In genomic region chr6:44030812-44031454, GRCh38 we compare ENCODE assay signal across 31 cellular contexts.
"Had no signal": no experiment of that assay in that cellular context is flagged by ENCODE, and none has a peak within 500 bp of the region (broad histone marks: within the 10 kb centered on the region; RNA-seq: fewer than 3 reads in every experiment).

No MANE protein-coding gene starts in this region.

- H3K36me3 Mint-ChIP-seq: activated naive CD4-positive, alpha-beta T cell treated with anti-CD3 and anti-CD28 coated beads, Interleukin-2, amount 50 U/mL, for 24 hours; stimulated activated memory B cell treated with anti-CD40 and anti-IgM and Interleukin-4, amounts not matched to agents 10 μg/mL and 1 μg/mL and 100 μg/mL, for 72 hours had no signal

- H3K9me3 Mint-ChIP-seq: activated CD4-positive, alpha-beta memory T cell treated with anti-CD3 and anti-CD28 coated beads, Interleukin-2, amount 10 ng/mL, durations not matched to agents 7 days and 5 days; activated CD4-positive, alpha-beta T cell treated with anti-CD3 and anti-CD28 coated beads, Interleukin-2, amount 10 ng/mL, durations not matched to agents 24 days and 14 days; activated naive CD4-positive, alpha-beta T cell treated with anti-CD3 and anti-CD28 coated beads, Interleukin-2, amount 50 U/mL, for 24 hours; activated T-cell treated with anti-CD3 and anti-CD28 coated beads, Interleukin-2, amount 50 U/mL, for 24 hours; stimulated activated memory B cell treated with anti-CD40 and anti-IgM and Interleukin-4, amounts not matched to agents 10 μg/mL and 1 μg/mL and 100 μg/mL, for 72 hours; stimulated activated naive CD8-positive, alpha-beta T cell treated with anti-CD3 and anti-CD28 coated beads, Interleukin-15, amount 100 ng/mL, for 72 hours; T-helper 1 cell treated with Interleukin-12 subunit alpha and Interleukin-12 subunit beta and Interleukin-4 antibody, amounts not matched to agents 30 μg/mL and 1 μg/mL, for 36 hours had no signal

- H3K9me3 ChIP-seq: gastroesophageal sphincter, lower lobe of right lung, pancreas, prostate gland, SK-N-SH, thyroid gland had no signal

- H3K4me1 Mint-ChIP-seq: activated naive CD4-positive, alpha-beta T cell treated with anti-CD3 and anti-CD28 coated beads, Interleukin-2, amount 50 U/mL, for 24 hours had no signal

- H3K4me3 Mint-ChIP-seq: activated CD4-positive, alpha-beta memory T cell treated with anti-CD3 and anti-CD28 coated beads, Interleukin-2, amount 10 ng/mL, durations not matched to agents 7 days and 5 days; activated CD4-positive, alpha-beta T cell treated with anti-CD3 and anti-CD28 coated beads, Interleukin-2, amount 10 ng/mL, durations not matched to agents 24 days and 14 days; activated naive CD4-positive, alpha-beta T cell treated with anti-CD3 and anti-CD28 coated beads, Interleukin-2, amount 50 U/mL, for 24 hours; activated T-cell treated with anti-CD3 and anti-CD28 coated beads, Interleukin-2, amount 50 U/mL, for 24 hours; stimulated activated memory B cell treated with anti-CD40 and anti-IgM and Interleukin-4, amounts not matched to agents 10 μg/mL and 1 μg/mL and 100 μg/mL, for 72 hours; stimulated activated naive CD8-positive, alpha-beta T cell treated with anti-CD3 and anti-CD28 coated beads, Interleukin-15, amount 100 ng/mL, for 72 hours; T-helper 1 cell treated with Interleukin-12 subunit alpha and Interleukin-12 subunit beta and Interleukin-4 antibody, amounts not matched to agents 30 μg/mL and 1 μg/mL, for 36 hours had no signal

- ATAC-seq: activated CD4-positive, CD25-positive, alpha-beta regulatory T cell treated with anti-CD3 and anti-CD28 coated beads, Interleukin-2, amount 50 U/mL, for 24 hours; gastroesophageal sphincter; left lobe of liver; lower lobe of right lung; pancreas; stimulated activated memory B cell treated with anti-CD40 and anti-IgM and Interleukin-4, amounts not matched to agents 10 μg/mL and 1 μg/mL and 100 μg/mL, for 72 hours; stimulated activated naive CD8-positive, alpha-beta T cell treated with anti-CD3 and anti-CD28 coated beads, Interleukin-15, amount 100 ng/mL, for 72 hours had no signal

- DNase-seq: activated CD4-positive, alpha-beta memory T cell treated with anti-CD3 and anti-CD28 coated beads, Interleukin-2, amount 10 ng/mL, durations not matched to agents 7 days and 5 days; activated CD4-positive, alpha-beta T cell treated with anti-CD3 and anti-CD28 coated beads, Interleukin-2, amount 10 ng/mL, durations not matched to agents 24 days and 14 days; activated CD8-positive, alpha-beta memory T cell treated with anti-CD3 and anti-CD28 coated beads, Interleukin-2, amount 50 U/mL, for 48 hours; activated T-cell treated with anti-CD3 and anti-CD28 coated beads, Interleukin-2, amount 50 U/mL, for 24 hours; anterior cingulate cortex; effector memory CD4-positive, alpha-beta T cell; erythroblast; lower lobe of right lung; nucleus accumbens; retina; SK-N-SH; stimulated activated CD4-positive, alpha-beta T cell treated with anti-CD3 and anti-CD28 coated beads, Interleukin-1b, Interleukin-23, amount 100 ng/mL, for 48 hours; stimulated activated CD4-positive, alpha-beta T cell treated with anti-CD3 and anti-CD28 coated beads, Interleukin-4, amount 100 ng/mL, for 4 hours; stimulated activated CD8-positive, alpha-beta memory T cell treated with anti-CD3 and anti-CD28 coated beads, Interleukin-4, amount 100 ng/mL, for 48 hours; stimulated activated naive CD8-positive, alpha-beta T cell treated with anti-CD3 and anti-CD28 coated beads, Interleukin-15, amount 100 ng/mL, for 72 hours; substantia nigra; SW 1271; T-helper 9 cell; thyroid gland had no signal

- H3K27ac Mint-ChIP-seq: activated CD4-positive, alpha-beta memory T cell treated with anti-CD3 and anti-CD28 coated beads, Interleukin-2, amount 10 ng/mL, durations not matched to agents 7 days and 5 days; activated CD4-positive, alpha-beta T cell treated with anti-CD3 and anti-CD28 coated beads, Interleukin-2, amount 10 ng/mL, durations not matched to agents 24 days and 14 days; activated naive CD4-positive, alpha-beta T cell treated with anti-CD3 and anti-CD28 coated beads, Interleukin-2, amount 50 U/mL, for 24 hours; activated T-cell treated with anti-CD3 and anti-CD28 coated beads, Interleukin-2, amount 50 U/mL, for 24 hours; stimulated activated memory B cell treated with anti-CD40 and anti-IgM and Interleukin-4, amounts not matched to agents 10 μg/mL and 1 μg/mL and 100 μg/mL, for 72 hours; T-helper 1 cell treated with Interleukin-12 subunit alpha and Interleukin-12 subunit beta and Interleukin-4 antibody, amounts not matched to agents 30 μg/mL and 1 μg/mL, for 36 hours had no signal

- H3K27me3 ChIP-seq: dorsolateral prefrontal cortex, gastroesophageal sphincter, hepatocyte, pancreas, thyroid gland had no signal

- H3K27ac ChIP-seq: dorsolateral prefrontal cortex, gastroesophageal sphincter, hepatocyte, lower lobe of right lung, pancreas, prostate gland, thyroid gland, VCaP had no signal

- H3K36me3 ChIP-seq: gastroesophageal sphincter, lower lobe of right lung, pancreas, prostate gland, thyroid gland had no signal

- H3K4me1 ChIP-seq: pancreas, prostate gland, thyroid gland had no signal

- H3K4me3 ChIP-seq: dorsolateral prefrontal cortex, gastroesophageal sphincter, hepatocyte, lower lobe of right lung, pancreas, prostate gland, smooth muscle cell, thyroid gland had no signal

- H3K27me3 Mint-ChIP-seq: activated naive CD4-positive, alpha-beta T cell treated with anti-CD3 and anti-CD28 coated beads, Interleukin-2, amount 50 U/mL, for 24 hours had no signal
